ENCODE assay signal across 22 cellular contexts in genomic region chr21:23968008-23968407, GRCh38.
DNase-seq lines count a peak whose midpoint lies in the region; ATAC-seq, FAIRE-seq and TF ChIP-seq lines count a peak whose summit lies in the region.
"Had no signal": no experiment of that assay in that cellular context is flagged by ENCODE, and none has a peak within 500 bp of the region (broad histone marks: within the 10 kb centered on the region; RNA-seq: fewer than 3 reads in every experiment).

No MANE protein-coding gene starts in this region.

- TF ChIP-seq RAD21 in HepG2 (CRISPR knock-in tag; IDR thresholded peaks at IDR 0.05) (no peak), SK-N-SH (IDR thresholded peaks at IDR 0.05; ENCODE audit: low read length) (no peak)

- intact Hi-C loops in right lobe of liver (cut with DNase I), result no loop called here
- intact Hi-C loops in HepG2 (cut with micrococcal nuclease; ENCODE audit: unreplicated experiment), result no loop called here

- H3K27ac ChIP-seq in right lobe of liver, result no peak overlapping the region
- no peak overlapping the region for H3K27ac ChIP-seq in HepG2 (ENCODE audit: extremely low read length, insufficient read depth, low read length)
- no peak overlapping the region for H3K27ac ChIP-seq in SK-N-SH (ENCODE audit: low read depth in 2 of 2, low read length in 1 of 2)
- H3K27ac ChIP-seq in CD8-positive, alpha-beta memory T cell (ENCODE audit: low read depth, low read length), result no peak overlapping the region
- no peak overlapping the region for H3K27ac ChIP-seq in mesendoderm (ENCODE audit: low read depth, low read length)
- H3K27ac ChIP-seq: psoas muscle, RWPE1, sigmoid colon, SK-N-MC, stomach, vagina had no signal

- no peaks in the 10 kb centered on the region for H3K27me3 ChIP-seq in right lobe of liver
- H3K27me3 ChIP-seq in HepG2 (ENCODE audit: control insufficient read depth in 1 of 2, insufficient read depth in 2 of 2, low read length in 2 of 2), result no peaks in the 10 kb centered on the region
- no peaks in the 10 kb centered on the region for H3K27me3 ChIP-seq in SK-N-SH (ENCODE audit: insufficient read depth)
- H3K27me3 ChIP-seq in CD8-positive, alpha-beta memory T cell (ENCODE audit: insufficient read depth, low read length, poor library complexity, severe bottlenecking), result no peaks in the 10 kb centered on the region
- no peaks in the 10 kb centered on the region for H3K27me3 ChIP-seq in mesendoderm (ENCODE audit: insufficient read depth, low read length, poor library complexity)
- H3K27me3 ChIP-seq: sigmoid colon, stomach, vagina had no signal

- H3K79me2 ChIP-seq in HepG2 (ENCODE audit: insufficient read depth, low read length) (no peaks in the 10 kb centered on the region), SK-N-SH (ENCODE audit: insufficient read depth) (no peaks in the 10 kb centered on the region), mesendoderm (ENCODE audit: control insufficient read depth, insufficient read depth, low read length) (no peaks in the 10 kb centered on the region)

- no peaks in the 10 kb centered on the region for H3K9me3 Mint-ChIP-seq in immature natural killer cell
- no peaks in the 10 kb centered on the region for H3K9me3 Mint-ChIP-seq in CD8-positive, alpha-beta memory T cell
- H3K9me3 Mint-ChIP-seq: activated naive CD4-positive, alpha-beta T cell treated with anti-CD3 and anti-CD28 coated beads for 36 hours had no signal

- no peaks in the 10 kb centered on the region for H3K27me3 Mint-ChIP-seq in immature natural killer cell (ENCODE audit: low read depth in 3 of 3)
- no peaks in the 10 kb centered on the region for H3K27me3 Mint-ChIP-seq in CD8-positive, alpha-beta memory T cell

- peak in 3 of 4 donors; percentile 48 to 70 (median 64) for ATAC-seq in right lobe of liver
- ATAC-seq in HepG2, result no peak
- no peak for ATAC-seq in GM18907 (IDR thresholded peaks at IDR 0.05; ENCODE audit: unreplicated experiment)
- ATAC-seq: psoas muscle had no signal

- H3K9me3 ChIP-seq in right lobe of liver (no peaks in the 10 kb centered on the region), HepG2 (ENCODE audit: low read length) (peaks cover 85% of the 10 kb centered on the region), SK-N-SH (no peaks in the 10 kb centered on the region)
- H3K9me3 ChIP-seq in CD8-positive, alpha-beta memory T cell (ENCODE audit: low read length), result no peaks in the 10 kb centered on the region
- H3K9me3 ChIP-seq: psoas muscle, stomach, vagina had no signal

- H3K4me1 Mint-ChIP-seq in immature natural killer cell, result peaks cover 22 to 39% of the 10 kb centered on the region in 2 donors
- H3K4me1 Mint-ChIP-seq in CD8-positive, alpha-beta memory T cell, result peaks cover 12 to 21% (median 18%) of the 10 kb centered on the region in 3 donors
- H3K4me1 Mint-ChIP-seq: brain, endodermal cell, mesothelial cell of epicardium had no signal

- H2AK5ac ChIP-seq in mesendoderm (ENCODE audit: low read length), result no peak overlapping the region

- H3K18ac ChIP-seq in mesendoderm (ENCODE audit: low read length), result no peak overlapping the region

- H4K8ac ChIP-seq in mesendoderm (ENCODE audit: low read depth, low read length), result no peak overlapping the region

- H3K23ac ChIP-seq in mesendoderm (ENCODE audit: low read length), result no peak overlapping the region

- TF ChIP-seq CTCF in right lobe of liver (IDR thresholded peaks at IDR 0.05) (no peak), HepG2 (CRISPR knock-in tag; IDR thresholded peaks at IDR 0.05) (no peak), SK-N-SH (IDR thresholded peaks at IDR 0.05) (no peak)

- H3K79me1 ChIP-seq in mesendoderm (ENCODE audit: low read length), result no peaks in the 10 kb centered on the region

- no peak overlapping the region for H3K9ac ChIP-seq in HepG2 (ENCODE audit: insufficient read depth, low read depth, low read length)
- H3K9ac ChIP-seq in SK-N-SH, result no peak overlapping the region
- no peak overlapping the region for H3K9ac ChIP-seq in mesendoderm (ENCODE audit: low read length)

- H3K36me3 ChIP-seq in right lobe of liver, result no peaks in the 10 kb centered on the region
- H3K36me3 ChIP-seq in HepG2 (replicated peaks in 1 of 2; ENCODE audit: control insufficient read depth in 1 of 2, insufficient read depth in 2 of 2, low read length in 2 of 2), result no peaks in the 10 kb centered on the region
- H3K36me3 ChIP-seq in SK-N-SH (replicated peaks in 1 of 2; ENCODE audit: control insufficient read depth in 1 of 2, insufficient read depth in 2 of 2, low read length in 1 of 2), result no peaks in the 10 kb centered on the region
- no peaks in the 10 kb centered on the region for H3K36me3 ChIP-seq in CD8-positive, alpha-beta memory T cell (ENCODE audit: insufficient read depth, low read length)
- no peaks in the 10 kb centered on the region for H3K36me3 ChIP-seq in mesendoderm (ENCODE audit: control insufficient read depth, insufficient read depth, low read length)
- H3K36me3 ChIP-seq: sigmoid colon, stomach, vagina had no signal

- in situ Hi-C loops in HepG2 (cut with HindIII; ENCODE audit: extremely low pct_ligation_motif_present, low pct_unique_long_range_greater_than_20kb), result no loop called here

- H3K56ac ChIP-seq in mesendoderm (ENCODE audit: low read length), result no peak overlapping the region

- H4K20me1 ChIP-seq in HepG2 (ENCODE audit: insufficient read depth, low read length) (no peaks in the 10 kb centered on the region), SK-N-SH (ENCODE audit: insufficient read depth) (no peaks in the 10 kb centered on the region)

- no peaks in the 10 kb centered on the region for H3K4me1 ChIP-seq in right lobe of liver
- no peaks in the 10 kb centered on the region for H3K4me1 ChIP-seq in HepG2 (ENCODE audit: insufficient read depth, low read length)
- peaks cover 0 to 2% of the 10 kb centered on the region in 2 experiments; a peak in 1 of 4 replicates for H3K4me1 ChIP-seq in SK-N-SH (ENCODE audit: control insufficient read depth in 1 of 2, insufficient read depth in 2 of 2, low read depth in 1 of 2, low read length in 1 of 2)
- H3K4me1 ChIP-seq in CD8-positive, alpha-beta memory T cell (ENCODE audit: insufficient read depth, low read length), result peaks cover 10% of the 10 kb centered on the region
- H3K4me1 ChIP-seq in mesendoderm (ENCODE audit: control insufficient read depth, low read depth, low read length), result no peaks in the 10 kb centered on the region
- H3K4me1 ChIP-seq: psoas muscle, sigmoid colon, vagina had no signal

- peak overlapping the region in 2 of 5 donors; percentile 17 to 75 for H3K4me3 Mint-ChIP-seq in immature natural killer cell
- H3K4me3 Mint-ChIP-seq in CD8-positive, alpha-beta memory T cell, result no peak overlapping the region
- H3K4me3 Mint-ChIP-seq: activated naive CD4-positive, alpha-beta T cell treated with anti-CD3 and anti-CD28 coated beads for 36 hours; brain; endodermal cell; mesothelial cell of epicardium had no signal

- 27% methylated on average over 5 of the region's 6 CpGs for WGBS in right lobe of liver (ENCODE audit: insufficient coverage, low coverage, low lambda C conversion rate, missing lambda C conversion rate)
- 6% methylated on average over 2 of the region's 6 CpGs for WGBS in HepG2 (ENCODE audit: low lambda C conversion rate)
- WGBS in SK-N-SH (ENCODE audit: low lambda C conversion rate), result 61% methylated on average over 6 of the region's 6 CpGs
- whole genome bisulfite sequencing in mesendoderm (ENCODE audit: extremely low coverage, insufficient coverage, low lambda C conversion rate), result no CpG with 5 or more reads among the region's 6 CpGs

- DNase-seq in right lobe of liver (no peak), HepG2 (ENCODE audit: low spot score) (no peak), NCI-H2029 treated with DMSO at 0.1 percent for 48 hours (lab: John Stamatoyannopoulos, UW) (peak; percentile 89), immature natural killer cell (no peak), SK-N-SH (no peak), mesendoderm (no peak)
- DNase-seq in CD8-positive, alpha-beta memory T cell, result no peak
- DNase-seq: HCEC 1CT, left ventricle myocardium superior, psoas muscle, sigmoid colon had no signal

- no peak for TF ChIP-seq EP300 in HepG2 (IDR thresholded peaks at IDR 0.05; ENCODE audit: low read depth in 2 of 2, low read length in 2 of 2)
- no peak for TF ChIP-seq EP300 in HepG2 (CRISPR knock-in tag; IDR thresholded peaks at IDR 0.05; ENCODE audit: borderline replicate concordance)
- TF ChIP-seq EP300 in SK-N-SH (IDR thresholded peaks at IDR 0.05; ENCODE audit: borderline replicate concordance in 1 of 2, low read depth in 1 of 2, low read length in 1 of 2), result no peak

- TF ChIP-seq POLR2A in right lobe of liver (IDR thresholded peaks at IDR 0.05) (no peak), HepG2 (IDR thresholded peaks at IDR 0.05; ENCODE audit: insufficient read depth in 1 of 2, low read depth in 2 of 2, low read length in 2 of 2) (no peak)

- no peak overlapping the region for H4K5ac ChIP-seq in mesendoderm (ENCODE audit: low read length)

- POLR2A ChIA-PET in HepG2 (lab: Yijun Ruan, JAX), result no interaction called here
- POLR2A ChIA-PET in SK-N-SH (lab: Yijun Ruan, JAX), result no interaction called here
- POLR2A ChIA-PET in CD8-positive, alpha-beta memory T cell (lab: Charles Lee), result no interaction called here

- CTCF ChIA-PET in HepG2 (lab: Yijun Ruan, JAX; ENCODE audit: low intra/inter-chr PET ratio, low total read pairs) (no interaction called here), SK-N-SH (lab: Yijun Ruan, JAX) (interaction anchor here (1.0 to 2.0 kb wide), 2 partner anchors 11 to 215 kb away, joined by 3 to 10 read pairs; no protein-coding TSS in a partner anchor)
- CTCF ChIA-PET in CD8-positive, alpha-beta memory T cell (lab: Charles Lee), result interaction anchor here (1.4 to 1.6 kb wide), 2 partner anchors 32 to 116 kb away, joined by 3 to 6 read pairs; no protein-coding TSS in a partner anchor

- no peak overlapping the region for H2AFZ ChIP-seq in HepG2 (ENCODE audit: low read length)
- H2AFZ ChIP-seq in SK-N-SH (ENCODE audit: low read depth), result no peak overlapping the region

- H3K27ac Mint-ChIP-seq in immature natural killer cell, result peak overlapping the region in 4 of 6 donors; percentile 29 to 93 (median 56)
- peak overlapping the region in 3 of 8 donors; percentile 21 to 72 (median 22) for H3K27ac Mint-ChIP-seq in CD8-positive, alpha-beta memory T cell
- H3K27ac Mint-ChIP-seq: activated naive CD4-positive, alpha-beta T cell treated with anti-CD3 and anti-CD28 coated beads for 36 hours; endodermal cell; mesothelial cell of epicardium; WTC11 had no signal

- H3K4me2 ChIP-seq in HepG2 (ENCODE audit: low read depth, low read length) (no peak overlapping the region), SK-N-SH (no peak overlapping the region), mesendoderm (ENCODE audit: low read length) (no peak overlapping the region)

- no peak for FAIRE-seq in HepG2 (lab: Jason Lieb, UNC)
- FAIRE-seq: G401.6 had no signal

- H3K4me3 ChIP-seq in right lobe of liver (no peak overlapping the region), HepG2 (replicated peaks in 1 of 3; ENCODE audit: insufficient read depth in 1 of 3, low read depth in 2 of 3, low read length in 3 of 3) (no peak overlapping the region), SK-N-SH (ENCODE audit: low read depth in 2 of 2, low read length in 1 of 2) (no peak overlapping the region), mesendoderm (ENCODE audit: low read length) (no peak overlapping the region)
- H3K4me3 ChIP-seq in CD8-positive, alpha-beta memory T cell (ENCODE audit: low read length), result no peak overlapping the region
- H3K4me3 ChIP-seq: psoas muscle, sigmoid colon, SK-N-MC, stomach, vagina had no signal

- H2BK15ac ChIP-seq in mesendoderm (replicated peaks; ENCODE audit: low read depth), result no peak overlapping the region

- BruUV-seq in HepG2 (replicated peaks; lab: Mats Ljungman, UMichigan), result no TSS peak

- no peak overlapping the region for H2BK120ac ChIP-seq in mesendoderm (ENCODE audit: low read depth, low read length)

- H3K9me2 ChIP-seq in SK-N-SH, result no peaks in the 10 kb centered on the region

- H3K36me3 Mint-ChIP-seq in immature natural killer cell, result no peaks in the 10 kb centered on the region
- H3K36me3 Mint-ChIP-seq in CD8-positive, alpha-beta memory T cell, result no peaks in the 10 kb centered on the region
- H3K36me3 Mint-ChIP-seq: brain, mesothelial cell of epicardium had no signal

- H3K4ac ChIP-seq in mesendoderm (ENCODE audit: low read depth, low read length), result no peak overlapping the region

- H2BK5ac ChIP-seq in mesendoderm (ENCODE audit: low read length), result no peak overlapping the region

- no peaks in the 10 kb centered on the region for H3F3A ChIP-seq in SK-N-SH (replicated peaks; ENCODE audit: insufficient read depth)

Comparison
In these comparisons a context has a peak if more than half of its experiments do, and no peak if none do; other contexts are left out.
1. ATAC-seq: peak in right lobe of liver (3 of 4); none in HepG2 (single experiment) and GM18907 (single experiment).